ENCODE assay signal across 8 cellular contexts in genomic region chr19:37077929-37078716, GRCh38. TPM values are rescaled to one million over a fixed set of nuclear protein-coding genes. Genes with fewer than 3 reads are reported as not detected.
DNase-seq lines count a peak whose midpoint lies in the region; ATAC-seq, FAIRE-seq and TF ChIP-seq lines count a peak whose summit lies in the region.

ZNF420 (plus strand) TSS chr19:37078433; CDS start chr19:37089119, 10,686 bp downstream.

- peak within 1 kb of the TSS; percentile 98 for H3K4me3 Mint-ChIP-seq in activated naive CD8-positive, alpha-beta T cell treated with anti-CD3 and anti-CD28 coated beads, Interleukin-2, amount 50 U/mL, for 24 hours

- H3K4me1 Mint-ChIP-seq in activated naive CD8-positive, alpha-beta T cell treated with anti-CD3 and anti-CD28 coated beads, Interleukin-2, amount 50 U/mL, for 24 hours, result peaks cover 33% of the 10 kb centered on the region

- H3K27me3 ChIP-seq in cardiac muscle cell, result peaks cover 3% of the 10 kb centered on the region
- H3K27me3 ChIP-seq in pancreas, result no peaks in the 10 kb centered on the region
- no peaks in the 10 kb centered on the region for H3K27me3 ChIP-seq in tibial artery

- DNase-seq in GM12864 (ENCODE audit: low read depth), result peak; percentile 92
- peak; percentile 50 for DNase-seq in NCI-H1417 treated with DMSO at 0.1 percent for 48 hours (lab: John Stamatoyannopoulos, UW)
- DNase-seq in SW 1271 (lab: John Stamatoyannopoulos, UW), result peak; percentile 74 to 90
- peak; percentile 85 for DNase-seq in activated naive CD8-positive, alpha-beta T cell treated with anti-CD3 and anti-CD28 coated beads, Interleukin-2, amount 50 U/mL, for 24 hours
- DNase-seq in cardiac muscle cell (ENCODE audit: low read depth in 1 of 2, low spot score in 1 of 2), result peak; percentile 98
- peak; percentile 91 to 97 (median 93) for DNase-seq in pancreas
- DNase-seq in tibial artery, result peak; percentile 91 to 96

- H3K36me3 Mint-ChIP-seq in activated naive CD8-positive, alpha-beta T cell treated with anti-CD3 and anti-CD28 coated beads, Interleukin-2, amount 50 U/mL, for 24 hours (ENCODE audit: low read depth), result peaks cover 41% of the 10 kb centered on the region

- H3K4me1 ChIP-seq in cardiac muscle cell (ENCODE audit: low read depth), result peaks cover 4% of the 10 kb centered on the region
- peaks cover 0 to 7% (median 5%) of the 10 kb centered on the region in 3 donors for H3K4me1 ChIP-seq in pancreas
- H3K4me1 ChIP-seq in tibial artery, result peaks cover 0 to 15% (median 8%) of the 10 kb centered on the region in 4 donors

- H3K4me3 ChIP-seq in GM12864 (ENCODE audit: low read depth, low read length) (peak within 1 kb of the TSS; percentile 81), cardiac muscle cell (peak within 1 kb of the TSS; percentile 82), pancreas (peak within 1 kb of the TSS; percentile 57 to 77 (median 72)), tibial artery (peak within 1 kb of the TSS; percentile 70 to 86)

- 0% methylated on average over 54 to 61 of the region's 61 CpGs for WGBS in pancreas, 2 donors

- H3K36me3 ChIP-seq in cardiac muscle cell, result no peaks in the 10 kb centered on the region
- H3K36me3 ChIP-seq in pancreas, result no peaks in the 10 kb centered on the region
- H3K36me3 ChIP-seq in tibial artery, result peaks cover 12 to 15% (median 14%) of the 10 kb centered on the region in 3 donors

- intact Hi-C loops in pancreas (cut with DNase I) (no loop called here), tibial artery (cut with DNase I; ENCODE audit: low total_unique reads) (loop anchor here (5.0 kb wide), 1 partner anchor 106 kb away; no protein-coding TSS in a partner anchor)

- no peaks in the 10 kb centered on the region for H3K27me3 Mint-ChIP-seq in activated naive CD8-positive, alpha-beta T cell treated with anti-CD3 and anti-CD28 coated beads, Interleukin-2, amount 50 U/mL, for 24 hours

- H3K27ac Mint-ChIP-seq in activated naive CD8-positive, alpha-beta T cell treated with anti-CD3 and anti-CD28 coated beads, Interleukin-2, amount 50 U/mL, for 24 hours, result peak within 1 kb of the TSS; percentile 93

- no peaks in the 10 kb centered on the region for H3K9me3 ChIP-seq in cardiac muscle cell (ENCODE audit: low read depth)
- peaks cover 0 to 3% (median 0%) of the 10 kb centered on the region in 4 donors for H3K9me3 ChIP-seq in pancreas
- peaks cover 0 to 21% (median 10%) of the 10 kb centered on the region in 3 donors for H3K9me3 ChIP-seq in tibial artery

- H3K27ac ChIP-seq in cardiac muscle cell (peak within 1 kb of the TSS; percentile 74), pancreas (peak within 1 kb of the TSS; percentile 40 to 76 (median 59)), tibial artery (peak within 1 kb of the TSS; percentile 83 to 89)

- FAIRE-seq in pancreas (lab: Jason Lieb, UNC), result no peak

- peak; percentile 97 for ATAC-seq in HG02759 (IDR thresholded peaks at IDR 0.05; ENCODE audit: unreplicated experiment)
- peak; percentile 98 for ATAC-seq in activated naive CD8-positive, alpha-beta T cell treated with anti-CD3 and anti-CD28 coated beads, Interleukin-2, amount 50 U/mL, for 24 hours
- peak; percentile 96 to 100 (median 98) for ATAC-seq in pancreas

- peaks cover 27% of the 10 kb centered on the region for H3K9me3 Mint-ChIP-seq in activated naive CD8-positive, alpha-beta T cell treated with anti-CD3 and anti-CD28 coated beads, Interleukin-2, amount 50 U/mL, for 24 hours

- TF ChIP-seq CTCF in GM12864 (IDR thresholded peaks at IDR 0.05; ENCODE audit: low read depth, low read length, missing control alignments) (no peak), cardiac muscle cell (IDR thresholded peaks at IDR 0.05; ENCODE audit: low read depth, low read length) (no peak), pancreas (IDR thresholded peaks at IDR 0.05) (no peak), tibial artery (IDR thresholded peaks at IDR 0.05) (no peak)

RNA-seq across cellular contexts. Expression of gene ZNF420, which starts in this region (rescaled TPM):
- total RNA-seq in cardiac muscle cell (8.7 and 10.3 TPM in 2 replicates), pancreas (1 to 10 TPM; 3.0 to 6.9 (median 4.8) TPM)
- polyA plus RNA-seq in cardiac muscle cell (8.3 and 13.9 TPM in 2 replicates), pancreas (1 to 10 TPM; 2.1 to 5.1 TPM)

Comparison
In these comparisons a context has a peak if more than half of its experiments do, and no peak if none do; other contexts are left out.
1. Peak in every context shown above with its lines: DNase-seq, ATAC-seq, H3K4me3 ChIP-seq and H3K27ac ChIP-seq.